25 cellular contexts compared by ENCODE assay signal in genomic region chr12:56768424-56768823, GRCh38. TPM values are rescaled to one million over a fixed set of nuclear protein-coding genes. Genes with fewer than 3 reads are reported as not detected.
DNase-seq lines count a peak whose midpoint lies in the region; ATAC-seq and TF ChIP-seq lines count a peak whose summit lies in the region.
"Had no signal": no experiment of that assay in that cellular context is flagged by ENCODE, and none has a peak within 500 bp of the region (broad histone marks: within the 10 kb centered on the region; RNA-seq: fewer than 3 reads in every experiment).

No MANE protein-coding gene starts in this region.

- H3K4me2 ChIP-seq in PC-3 (ENCODE audit: low read length) = 0 out of 2 replicates have a peak overlapping the region, but pooled peaks have one; percentile 17
- H3K4me2 ChIP-seq: SK-N-SH had no signal

- H3K27ac ChIP-seq in PC-3 (ENCODE audit: low read length) (no peak overlapping the region), left lung (no peak overlapping the region), tibial artery (no peak overlapping the region)
- H3K27ac ChIP-seq: cardiac muscle cell, colonic mucosa, RWPE1, vagina had no signal

- H2AFZ ChIP-seq in PC-3 (ENCODE audit: low read length) = no peak overlapping the region

- no peaks in the 10 kb centered on the region for H3K79me2 ChIP-seq in PC-3 (ENCODE audit: low read length)

- H3K9me3 ChIP-seq in PC-3 (ENCODE audit: low read length) (no peaks in the 10 kb centered on the region), left lung (no peaks in the 10 kb centered on the region), tibial artery (no peaks in the 10 kb centered on the region)
- H3K9me3 ChIP-seq: colonic mucosa, SK-N-SH, vagina had no signal

- H3K27me3 ChIP-seq in PC-3 (ENCODE audit: low read length) (no peaks in the 10 kb centered on the region), left lung (no peaks in the 10 kb centered on the region), tibial artery (no peaks in the 10 kb centered on the region)
- H3K27me3 ChIP-seq: cardiac muscle cell, colonic mucosa, vagina had no signal

- ATAC-seq in PC-3 (no peak), left lung (peak; percentile 27), GM21825 (IDR thresholded peaks at IDR 0.05; ENCODE audit: unreplicated experiment) (no peak)
- ATAC-seq: activated CD8-positive, alpha-beta T cell treated with anti-CD3 and anti-CD28 coated beads for 36 hours; activated naive CD4-positive, alpha-beta T cell treated with anti-CD3 and anti-CD28 coated beads, Interleukin-2, amount 50 U/mL, for 72 hours; activated T-helper 17 cell treated with anti-CD3 and anti-CD28 coated beads, Interleukin-2, amount 50 U/mL, for 72 hours; CD8-positive, alpha-beta T cell; esophagus mucosa; stimulated activated naive B cell treated with anti-CD40 and anti-IgM and Interleukin-4, amounts not matched to agents 10 μg/mL and 1 μg/mL and 100 μg/mL, for 72 hours had no signal

- no peak overlapping the region for H3K4me3 ChIP-seq in PC-3 (ENCODE audit: low read length)
- no peak overlapping the region for H3K4me3 ChIP-seq in left lung
- H3K4me3 ChIP-seq in tibial artery = no peak overlapping the region
- H3K4me3 ChIP-seq: cardiac muscle cell, colonic mucosa, vagina had no signal

- DNase-seq in NCI-H748 (lab: John Stamatoyannopoulos, UW; ENCODE audit: unreplicated experiment) = peak; percentile 40
- no peak for DNase-seq in NCI-H748 treated with DMSO at 0.1 percent for 48 hours (lab: John Stamatoyannopoulos, UW)
- peak; percentile 57 for DNase-seq in PC-3
- no peak for DNase-seq in left lung
- DNase-seq in tibial artery = no peak
- DNase-seq in activated gamma-delta T cell (lab: John Stamatoyannopoulos, UW) = no peak
- DNase-seq in SIG-M5 (lab: John Stamatoyannopoulos, UW) = no peak
- DNase-seq: activated CD8-positive, alpha-beta T cell treated with anti-CD3 and anti-CD28 coated beads for 36 hours; CD8-positive, alpha-beta T cell; colonic mucosa; foreskin melanocyte; H7; KBM-7; NCI-H1436; NCI-H774; SK-N-SH; stimulated activated CD4-positive, alpha-beta T cell treated with anti-CD3 and anti-CD28 coated beads, Interleukin-15, amount 100 ng/mL, for 24 hours; stimulated activated naive B cell treated with anti-CD40 and anti-IgM and Interleukin-4, amounts not matched to agents 10 μg/mL and 1 μg/mL and 100 μg/mL, for 72 hours had no signal

- H3K4me1 ChIP-seq in PC-3 (ENCODE audit: insufficient read depth, low read length) (peaks cover 5% of the 10 kb centered on the region), left lung (peaks cover 9% of the 10 kb centered on the region in 2 donors), tibial artery (no peaks in the 10 kb centered on the region)
- H3K4me1 ChIP-seq: colonic mucosa had no signal

- POLR2A ChIA-PET in PC-3 (lab: Charles Lee; ENCODE audit: unreplicated experiment) = no interaction called here

- intact Hi-C loops in PC-3 (cut with micrococcal nuclease) (no loop called here), left lung (cut with DNase I) (no loop called here), tibial artery (cut with DNase I; ENCODE audit: low total_unique reads) (no loop called here)

- TF ChIP-seq CTCF in PC-3 (conservative IDR thresholded peaks at IDR 0.05; ENCODE audit: low read depth, low read length) (no peak), left lung (IDR thresholded peaks at IDR 0.05) (no peak), tibial artery (IDR thresholded peaks at IDR 0.05) (no peak)

- no peaks in the 10 kb centered on the region for H3K9me2 ChIP-seq in PC-3 (replicated peaks; ENCODE audit: low read length)
- H3K9me2 ChIP-seq: SK-N-SH had no signal

- no TSS peak for BruUV-seq in PC-3 (replicated peaks; lab: Mats Ljungman, UMichigan)

- CTCF ChIA-PET in PC-3 (lab: Charles Lee) = interaction anchor here (0.8 kb wide), 1 partner anchor 217 kb away, joined by 3 read pairs; no protein-coding TSS in a partner anchor

- no peaks in the 10 kb centered on the region for H3F3A ChIP-seq in PC-3 (ENCODE audit: low read length, unreplicated experiment)

- H3K36me3 ChIP-seq in PC-3 (ENCODE audit: low read depth, low read length) (no peaks in the 10 kb centered on the region), left lung (no peaks in the 10 kb centered on the region), tibial artery (no peaks in the 10 kb centered on the region)
- H3K36me3 ChIP-seq: cardiac muscle cell, colonic mucosa, vagina had no signal

- H4K20me1 ChIP-seq in PC-3 (ENCODE audit: low read length) = no peaks in the 10 kb centered on the region

- no peak overlapping the region for H3K9ac ChIP-seq in PC-3 (ENCODE audit: low read length)
- H3K9ac ChIP-seq: SK-N-SH had no signal

RNA-seq across cellular contexts. Expression of gene HSD17B6, which starts 5.3 kb away (rescaled TPM):
- total RNA-seq in PC-3 (2014; rRNA removed) (0.73 TPM in 1 of 2 replicates, not detected in the other), left lung (10 to 100 TPM; 40.7 to 63.0 TPM)

RNA-seq across cellular contexts. Expression of gene PRIM1, which starts 16.3 kb away (rescaled TPM):
- total RNA-seq in PC-3 (2014; rRNA removed) (25.0 and 32.3 TPM in 2 replicates), left lung (10 to 100 TPM in 1 of 2 donors, 1 to 10 TPM in 1; 7.2 to 13.6 TPM)

RNA-seq across cellular contexts. Expression of gene NACA, which starts 43.3 kb away (rescaled TPM):
- total RNA-seq in PC-3 (2014; rRNA removed) (839 and 1,420 TPM in 2 replicates), left lung (100 to 1,000 TPM; 531 to 592 TPM)

Comparison
In these comparisons a context has a peak if more than half of its experiments do, and no peak if none do; other contexts are left out.
1. DNase-seq: peak in NCI-H748 (single experiment) and PC-3 (single experiment); none in NCI-H748 treated with DMSO at 0.1 percent for 48 hours (single experiment), left lung (0 of 2), tibial artery (0 of 2), activated gamma-delta T cell (single experiment) and SIG-M5 (single experiment).
2. RNA of gene HSD17B6, which starts 5.3 kb away (total RNA-seq): 40.7 to 63.0 TPM in left lung; 0.73 TPM in PC-3; every median in the first group is over 10 times any median in the second.